ENCODE assay signal across 28 cellular contexts in the genomic region with DNA sequence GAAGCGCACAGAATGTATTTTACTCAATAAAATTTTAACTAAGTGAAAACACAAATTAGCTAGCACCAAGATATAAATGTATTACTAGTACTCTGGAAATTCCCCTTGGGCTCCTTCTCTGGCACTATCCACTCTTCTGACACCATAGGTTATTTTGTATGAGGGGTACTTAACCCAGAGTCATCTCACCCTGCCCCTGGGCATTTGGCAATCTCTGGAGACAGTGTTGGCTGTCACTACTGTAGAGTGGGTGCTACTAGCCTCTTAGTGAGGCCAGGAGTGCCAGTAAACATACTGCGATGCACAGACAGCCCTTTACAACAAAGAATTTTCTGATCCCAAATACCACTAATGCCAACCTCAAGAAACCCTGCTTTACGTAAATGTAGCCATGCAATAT.
"Had no signal": no experiment of that assay in that cellular context is flagged by ENCODE, and none has a peak within 500 bp of the region (broad histone marks: within the 10 kb centered on the region; RNA-seq: fewer than 3 reads in every experiment).

No MANE protein-coding gene starts in this region.

- H3K36me3 ChIP-seq: adrenal gland, WERI-Rb-1 had no signal

- DNase-seq: activated B cell treated with CpG ODN at 0.5 μM for 24 hours; activated CD4-positive, alpha-beta T cell treated with anti-CD3 and anti-CD28 coated beads for 48 hours; activated CD4-positive, alpha-beta T cell treated with anti-CD3 and anti-CD28 coated beads, Interleukin-2, amount 50 U/mL, for 1 hour; activated CD4-positive, alpha-beta T cell treated with anti-CD3 and anti-CD28 coated beads, Interleukin-2, amount 50 U/mL, for 48 hours; activated CD8-positive, alpha-beta memory T cell treated with anti-CD3 and anti-CD28 coated beads for 24 hours; activated CD8-positive, alpha-beta T cell treated with anti-CD3 and anti-CD28 coated beads for 36 hours; activated effector memory CD4-positive, alpha-beta T cell treated with Interleukin-2 at 50 U/mL for 16 hours; activated gamma-delta T cell treated with Interleukin-2 at 50 U/mL for 16 hours; activated naive CD4-positive, alpha-beta T cell treated with anti-CD3 and anti-CD28 coated beads, Interleukin-2, amount 50 U/mL, for 16 hours; activated naive CD4-positive, alpha-beta T cell treated with Interleukin-2 at 50 U/mL for 16 hours; activated T-cell treated with anti-CD3 and anti-CD28 coated beads, Interleukin-2, amount 50 U/mL, for 4 hours; amygdala; aorta; central memory CD4-positive, alpha-beta T cell; cerebellar nuclear complex; dorsolateral prefrontal cortex; effector memory CD4-positive, alpha-beta T cell; endodermal cell; T-helper 1 cell; T-helper 17 cell; T1000; WERI-Rb-1 had no signal

- H3K4me1 ChIP-seq: adrenal gland had no signal

- ATAC-seq: activated CD4-positive, CD25-positive, alpha-beta regulatory T cell treated with anti-CD3 and anti-CD28 coated beads, Interleukin-2, amount 50 U/mL, for 24 hours; activated CD8-positive, alpha-beta T cell treated with anti-CD3 and anti-CD28 coated beads for 36 hours; activated T-cell treated with anti-CD3 and anti-CD28 coated beads, Interleukin-2, amount 50 U/mL, for 4 hours; activated T-helper 17 cell treated with anti-CD3 and anti-CD28 coated beads, Interleukin-2, amount 50 U/mL, for 72 hours; esophagus mucosa; T-helper 17 cell had no signal

- H3K9me3 ChIP-seq: adrenal gland, body of pancreas had no signal

- H3K27me3 ChIP-seq: adrenal gland, body of pancreas, dorsolateral prefrontal cortex had no signal

- H3K4me3 ChIP-seq: adrenal gland, body of pancreas, coronary artery, dorsolateral prefrontal cortex had no signal

- H3K27ac ChIP-seq: adrenal gland, body of pancreas, coronary artery, dorsolateral prefrontal cortex, WERI-Rb-1 had no signal
